Comparison of ENCODE assay signal across 9 cellular contexts in genomic region chr17:75776399-75777242, GRCh38. TPM values are rescaled to one million over a fixed set of nuclear protein-coding genes. Genes with fewer than 3 reads are reported as not detected.
A peak's percentile ranks its signal among the peaks of the same experiment; 100 is the strongest.
DNase-seq lines count a peak whose midpoint lies in the region; ATAC-seq and TF ChIP-seq lines count a peak whose summit lies in the region.
"Had no signal": no experiment of that assay in that cellular context is flagged by ENCODE, and none has a peak within 500 bp of the region (broad histone marks: within the 10 kb centered on the region; RNA-seq: fewer than 3 reads in every experiment).

No MANE protein-coding gene starts in this region.

- peaks cover 2% of the 10 kb centered on the region; the same call in 1 of the 2 replicates for H3K36me3 ChIP-seq in Caco-2 (ENCODE audit: control insufficient read depth, insufficient read depth, low read length)

- BruUV-seq in Caco-2 (replicated peaks; lab: Mats Ljungman, UMichigan) = no TSS peak

- H3K9me3 Mint-ChIP-seq in Caco-2 (ENCODE audit: unreplicated experiment) = no peaks in the 10 kb centered on the region
- no peaks in the 10 kb centered on the region for H3K9me3 Mint-ChIP-seq in memory B cell

- H3K4me1 ChIP-seq in Caco-2 = peaks cover 12% of the 10 kb centered on the region

- peaks cover 85% of the 10 kb centered on the region for H3K36me3 Mint-ChIP-seq in Caco-2 (ENCODE audit: insufficient read depth, unreplicated experiment)
- peaks cover 15% of the 10 kb centered on the region for H3K36me3 Mint-ChIP-seq in memory B cell

- DNase-seq in Caco-2 (no peak), NAMALWA (ENCODE audit: low spot score) (peak; percentile 52), astrocyte of the spinal cord (ENCODE audit: low read depth, low spot score) (no peak), memory B cell (ENCODE audit: low spot score in 2 of 2) (peak in 1 of 2 donors; percentile 54), ureter (ENCODE audit: low spot score) (peak; percentile 51), germinal center (ENCODE audit: low spot score) (no peak), activated gamma-delta T cell treated with Interleukin-2 at 50 U/mL for 16 hours (no peak)

- no peak overlapping the region for H3K4me3 ChIP-seq in Caco-2 (ENCODE audit: low read depth, low read length)
- peak overlapping the region; percentile 96 for H3K4me3 ChIP-seq in astrocyte of the spinal cord (ENCODE audit: low read depth, low read length)

- ATAC-seq in memory B cell (ENCODE audit: low read depth) = peak; percentile 6
- ATAC-seq in HG03135 (IDR thresholded peaks at IDR 0.05; ENCODE audit: unreplicated experiment) = no peak
- ATAC-seq: left colon had no signal

- H3K27ac Mint-ChIP-seq in Caco-2 (ENCODE audit: unreplicated experiment) (peak overlapping the region; percentile 74), memory B cell (peak overlapping the region; percentile 100)

- in situ Hi-C loops in astrocyte of the spinal cord (cut with HindIII; ENCODE audit: low sequenced_read_pairs) = no loop called here

- CTCF ChIA-PET in Caco-2 (lab: Charles Lee) = no interaction called here

- H3K4me3 Mint-ChIP-seq in Caco-2 (ENCODE audit: unreplicated experiment) (peak overlapping the region; percentile 100), memory B cell (peak overlapping the region; percentile 76)

- POLR2A ChIA-PET in Caco-2 (lab: Charles Lee) = interaction anchor here (0.6 to 2.0 kb wide), 4 partner anchors 8 to 79 kb away, joined by 3 to 6 read pairs (median 5); partner anchors contain the start of genes GALK1, UNK and WBP2

- no peak for TF ChIP-seq CTCF in Caco-2 (IDR thresholded peaks at IDR 0.05; ENCODE audit: insufficient read depth in 1 of 2, low read depth in 1 of 2, low read length in 1 of 2, severe bottlenecking in 1 of 2, unreplicated experiment in 1 of 2)
- no peak for TF ChIP-seq CTCF in astrocyte of the spinal cord (IDR thresholded peaks at IDR 0.05; ENCODE audit: low read depth, low read length)

- intact Hi-C loops in Caco-2 (cut with micrococcal nuclease; ENCODE audit: unreplicated experiment) = no loop called here

- H3K4me1 Mint-ChIP-seq in Caco-2 (ENCODE audit: low read depth, unreplicated experiment) (peaks cover 27% of the 10 kb centered on the region), memory B cell (peaks cover 27% of the 10 kb centered on the region)

- H3K27me3 Mint-ChIP-seq in Caco-2 (ENCODE audit: insufficient read depth, unreplicated experiment) = peaks cover 4% of the 10 kb centered on the region
- H3K27me3 Mint-ChIP-seq in memory B cell = no peaks in the 10 kb centered on the region

- no peaks in the 10 kb centered on the region for H3K9me3 ChIP-seq in Caco-2

- H3K27me3 ChIP-seq in Caco-2 (replicated peaks; ENCODE audit: control insufficient read depth, insufficient read depth, low read length) = no peaks in the 10 kb centered on the region

RNA-seq across cellular contexts. Expression of gene UNK, which starts 8.0 kb away (rescaled TPM):
- 31.2 and 33.3 TPM in 2 replicates for total RNA-seq in Caco-2 (2022)
- total RNA-seq in ureter = 49.2 TPM

RNA-seq across cellular contexts. Expression of gene GALK1, which starts 11.6 kb away (rescaled TPM):
- 41.1 and 45.0 TPM in 2 replicates for total RNA-seq in Caco-2 (2022)
- 24.2 TPM for total RNA-seq in ureter

RNA-seq across cellular contexts. Expression of gene ITGB4, which starts 55.4 kb away (rescaled TPM):
- total RNA-seq in Caco-2 (2022) = 50.8 and 55.4 TPM in 2 replicates
- 303 TPM for total RNA-seq in ureter

Comparison
In these comparisons a context has a peak if more than half of its experiments do, and no peak if none do; other contexts are left out.
1. DNase-seq: peak in NAMALWA (single experiment) and ureter (single experiment); none in Caco-2 (0 of 2), astrocyte of the spinal cord (single experiment), germinal center (single experiment) and activated gamma-delta T cell treated with Interleukin-2 at 50 U/mL for 16 hours (single experiment).